1 cellular context compared by ENCODE assay signal in the genomic region with DNA sequence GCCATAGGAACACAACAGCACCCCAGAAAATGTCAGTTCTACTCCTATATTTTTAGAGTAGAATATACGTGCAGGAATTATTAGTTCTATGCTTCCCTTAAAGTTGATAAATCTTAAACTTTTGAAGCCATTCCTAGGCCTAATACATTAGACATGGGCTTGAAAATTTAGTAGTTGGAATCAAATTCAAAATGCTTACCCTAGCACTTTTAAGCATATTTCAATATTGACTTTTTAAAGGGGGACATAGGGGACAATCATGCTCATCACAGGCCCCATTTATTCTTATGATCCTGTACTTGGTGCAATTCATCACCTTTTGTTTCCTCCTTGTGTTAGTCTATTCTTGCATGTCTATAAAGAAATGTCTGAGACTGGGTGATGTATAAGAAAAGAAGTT.
A peak's percentile ranks its signal among the peaks of the same experiment; 100 is the strongest.
TF ChIP-seq lines count a peak whose summit lies in the region.

No MANE protein-coding gene starts in this region.

TF ChIP-seq in IMR-90, 13 proteins besides CTCF, POLR2A, EP300 and RAD21 (continued from another document):
- no peak for TF ChIP-seq ELK1 (IDR thresholded peaks at IDR 0.05; ENCODE audit: borderline replicate concordance, low read depth, low read length)
- TF ChIP-seq, protein P1, sequence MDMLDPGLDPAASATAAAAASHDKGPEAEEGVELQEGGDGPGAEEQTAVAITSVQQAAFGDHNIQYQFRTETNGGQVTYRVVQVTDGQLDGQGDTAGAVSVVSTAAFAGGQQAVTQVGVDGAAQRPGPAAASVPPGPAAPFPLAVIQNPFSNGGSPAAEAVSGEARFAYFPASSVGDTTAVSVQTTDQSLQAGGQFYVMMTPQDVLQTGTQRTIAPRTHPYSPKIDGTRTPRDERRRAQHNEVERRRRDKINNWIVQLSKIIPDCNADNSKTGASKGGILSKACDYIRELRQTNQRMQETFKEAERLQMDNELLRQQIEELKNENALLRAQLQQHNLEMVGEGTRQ (IDR thresholded peaks at IDR 0.05; ENCODE audit: low read depth, low read length) = no peak
- TF ChIP-seq FOS (IDR thresholded peaks at IDR 0.05; ENCODE audit: low read depth, low read length) = no peak
- peak; percentile 78 for TF ChIP-seq MAFK (IDR thresholded peaks at IDR 0.05; ENCODE audit: low read depth, low read length)
TF ChIP-seq in IMR-90: peak in this region for 1.
